Comparison of ENCODE assay signal across 8 cellular contexts in the genomic region with DNA sequence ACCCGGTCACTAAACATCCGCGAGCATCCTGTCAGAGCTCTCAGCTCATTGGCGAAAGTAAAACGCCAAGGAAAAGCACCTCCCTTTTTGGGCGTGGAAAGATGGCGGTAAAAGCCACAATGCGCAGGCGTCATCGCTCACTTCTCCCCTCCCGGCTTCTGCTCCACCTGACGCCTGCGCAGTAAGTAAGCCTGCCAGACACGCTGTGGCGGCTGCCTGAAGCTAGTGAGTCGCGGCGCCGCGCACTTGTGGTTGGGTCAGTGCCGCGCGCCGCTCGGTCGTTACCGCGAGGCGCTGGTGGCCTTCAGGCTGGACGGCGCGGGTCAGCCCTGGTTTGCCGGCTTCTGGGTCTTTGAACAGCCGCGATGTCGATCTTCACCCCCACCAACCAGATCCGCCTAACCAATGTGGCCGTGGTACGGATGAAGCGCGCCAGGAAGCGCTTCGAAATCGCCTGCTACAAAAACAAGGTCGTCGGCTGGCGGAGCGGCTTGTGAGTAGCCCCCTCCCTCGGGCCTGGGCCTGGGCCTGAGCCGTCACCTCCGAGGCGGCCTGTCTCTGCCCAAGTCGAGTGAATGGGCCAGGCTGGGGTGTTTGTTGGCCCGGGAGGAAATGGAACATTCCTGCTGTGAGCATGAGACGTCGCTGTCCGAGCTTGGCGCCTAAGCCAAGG. TPM values are rescaled to one million over a fixed set of nuclear protein-coding genes. Genes with fewer than 3 reads are reported as not detected.
DNase-seq lines count a peak whose midpoint lies in the region; ATAC-seq and TF ChIP-seq lines count a peak whose summit lies in the region.
"Not testable (repeated sequence)": the region's sequence is repeated elsewhere in the genome, so short reads cannot be mapped to it uniquely, and the experiment has no call there.

No MANE protein-coding gene starts in this region.

- peaks cover 0 to 29% (median 11%) of the 10 kb centered on the region in 3 experiments for H3K36me3 ChIP-seq in naive thymus-derived CD4-positive, alpha-beta T cell (ENCODE audit: control insufficient read depth in 2 of 3, insufficient read depth in 3 of 3, low read length in 3 of 3)

- not testable (repeated sequence) for H3K27me3 ChIP-seq in naive thymus-derived CD4-positive, alpha-beta T cell (ENCODE audit: control insufficient read depth in 2 of 2, insufficient read depth in 2 of 2, low read length in 2 of 2)

- POLR2A ChIA-PET in naive thymus-derived CD4-positive, alpha-beta T cell (lab: Charles Lee): interaction anchor here (0.5 to 1.5 kb wide), 4 partner anchors 50 to 1346 kb away, joined by 3 to 4 read pairs (median 3); partner anchors contain the start of gene BAZ1B

- peak; percentile 53 for ATAC-seq in activated T-helper 17 cell treated with anti-CD3 and anti-CD28 coated beads, Interleukin-2, amount 50 U/mL, for 72 hours (replicated peaks)
- peak; percentile 67 for ATAC-seq in naive thymus-derived CD4-positive, alpha-beta T cell
- peak; percentile 78 for ATAC-seq in stimulated activated memory B cell treated with anti-CD40 and anti-IgM and Interleukin-4, amounts not matched to agents 10 μg/mL and 1 μg/mL and 100 μg/mL, for 72 hours

- not testable (repeated sequence) for H3K9me3 Mint-ChIP-seq in activated T-helper 17 cell treated with anti-CD3 and anti-CD28 coated beads, Interleukin-2, amount 50 U/mL, for 72 hours; naive thymus-derived CD4-positive, alpha-beta T cell; stimulated activated memory B cell treated with anti-CD40 and anti-IgM and Interleukin-4, amounts not matched to agents 10 μg/mL and 1 μg/mL and 100 μg/mL, for 72 hours

- not testable (repeated sequence) for TF ChIP-seq CTCF in fibroblast of mammary gland (conservative IDR thresholded peaks at IDR 0.05; ENCODE audit: control insufficient read depth, insufficient read depth, low read depth, low read length)

- not testable (repeated sequence) for H3K4me1 Mint-ChIP-seq in activated T-helper 17 cell treated with anti-CD3 and anti-CD28 coated beads, Interleukin-2, amount 50 U/mL, for 72 hours
- peaks cover 20 to 52% (median 38%) of the 10 kb centered on the region in 7 donors for H3K4me1 Mint-ChIP-seq in naive thymus-derived CD4-positive, alpha-beta T cell
- H3K4me1 Mint-ChIP-seq in stimulated activated memory B cell treated with anti-CD40 and anti-IgM and Interleukin-4, amounts not matched to agents 10 μg/mL and 1 μg/mL and 100 μg/mL, for 72 hours: peaks cover 12% of the 10 kb centered on the region

- intact Hi-C loops in naive thymus-derived CD4-positive, alpha-beta T cell (cut with micrococcal nuclease): loop anchor here (1.0 to 5.0 kb wide), 9 partner anchors 96 to 909 kb away; partner anchors contain the start of genes ABHD11 (in 2 of the 2), BAZ1B (in 1 of the 2), BUD23 (in 1 of the 2) and DNAJC30 (in 1 of the 2)

- H3K27me3 Mint-ChIP-seq in activated T-helper 17 cell treated with anti-CD3 and anti-CD28 coated beads, Interleukin-2, amount 50 U/mL, for 72 hours; naive thymus-derived CD4-positive, alpha-beta T cell; stimulated activated memory B cell treated with anti-CD40 and anti-IgM and Interleukin-4, amounts not matched to agents 10 μg/mL and 1 μg/mL and 100 μg/mL, for 72 hours: not testable (repeated sequence)

- H3K36me3 Mint-ChIP-seq in activated T-helper 17 cell treated with anti-CD3 and anti-CD28 coated beads, Interleukin-2, amount 50 U/mL, for 72 hours (ENCODE audit: low read depth): peaks cover 49% of the 10 kb centered on the region
- peaks cover 0 to 13% (median 12%) of the 10 kb centered on the region in 5 donors for H3K36me3 Mint-ChIP-seq in naive thymus-derived CD4-positive, alpha-beta T cell
- peaks cover 14% of the 10 kb centered on the region for H3K36me3 Mint-ChIP-seq in stimulated activated memory B cell treated with anti-CD40 and anti-IgM and Interleukin-4, amounts not matched to agents 10 μg/mL and 1 μg/mL and 100 μg/mL, for 72 hours

- H3K4me1 ChIP-seq in naive thymus-derived CD4-positive, alpha-beta T cell (ENCODE audit: control insufficient read depth in 2 of 2, insufficient read depth in 2 of 2, low read length in 2 of 2): peaks cover 7 to 15% of the 10 kb centered on the region in 2 donors

- peak overlapping the region; percentile 62 for H3K4me3 ChIP-seq in fibroblast of mammary gland (ENCODE audit: control insufficient read depth, low read depth, low read length)
- peak overlapping the region; percentile 90 for H3K4me3 ChIP-seq in naive thymus-derived CD4-positive, alpha-beta T cell (ENCODE audit: low read length)

- peak overlapping the region; percentile 93 for H3K27ac ChIP-seq in naive thymus-derived CD4-positive, alpha-beta T cell (ENCODE audit: low read depth, low read length)

- DNase-seq in EH (ENCODE audit: low read depth) (peak; percentile 99), GOT3 (lab: John Stamatoyannopoulos, UW) (peak; percentile 83), LHCN-M2 (ENCODE audit: low read depth) (peak; percentile 99), RPMI7951 (ENCODE audit: low read depth) (peak; percentile 98), fibroblast of mammary gland (ENCODE audit: low read depth) (peak; percentile 98)
- peak; percentile 83 to 99 (median 96) for DNase-seq in naive thymus-derived CD4-positive, alpha-beta T cell

- CTCF ChIA-PET in naive thymus-derived CD4-positive, alpha-beta T cell (lab: Charles Lee): interaction anchor here (1.2 kb wide), 1 partner anchor 86 kb away, joined by 3 read pairs; no protein-coding TSS in a partner anchor

- H3K27ac Mint-ChIP-seq in activated T-helper 17 cell treated with anti-CD3 and anti-CD28 coated beads, Interleukin-2, amount 50 U/mL, for 72 hours: peak overlapping the region; percentile 87
- peak overlapping the region; percentile 93 to 99 (median 97) for H3K27ac Mint-ChIP-seq in naive thymus-derived CD4-positive, alpha-beta T cell
- peak overlapping the region; percentile 93 for H3K27ac Mint-ChIP-seq in stimulated activated memory B cell treated with anti-CD40 and anti-IgM and Interleukin-4, amounts not matched to agents 10 μg/mL and 1 μg/mL and 100 μg/mL, for 72 hours

- peak overlapping the region; percentile 87 for H3K4me3 Mint-ChIP-seq in activated T-helper 17 cell treated with anti-CD3 and anti-CD28 coated beads, Interleukin-2, amount 50 U/mL, for 72 hours
- H3K4me3 Mint-ChIP-seq in naive thymus-derived CD4-positive, alpha-beta T cell: peak overlapping the region; percentile 87 to 99 (median 96)
- peak overlapping the region; percentile 98 for H3K4me3 Mint-ChIP-seq in stimulated activated memory B cell treated with anti-CD40 and anti-IgM and Interleukin-4, amounts not matched to agents 10 μg/mL and 1 μg/mL and 100 μg/mL, for 72 hours

- H3K9me3 ChIP-seq in naive thymus-derived CD4-positive, alpha-beta T cell (ENCODE audit: control insufficient read depth in 2 of 3, low read length in 3 of 3): not testable (repeated sequence)

RNA-seq across cellular contexts. Expression of gene TYW1B, which starts 1.4 kb away (rescaled TPM):
- total RNA-seq in LHCN-M2 (2014; rRNA removed): 1.2 and 1.5 TPM in 2 replicates
- polyA plus RNA-seq in LHCN-M2 (2012): 0.43 TPM
- total RNA-seq in RPMI7951 (2014; rRNA removed; shearing (Covaris generic)): 3.1 and 4.7 TPM in 2 replicates
- 1 to 10 TPM; 2.0 to 2.9 TPM for total RNA-seq in activated T-helper 17 cell treated with anti-CD3 and anti-CD28 coated beads, Interleukin-2, amount 50 U/mL, for 72 hours
- total RNA-seq in naive thymus-derived CD4-positive, alpha-beta T cell: 1 to 10 TPM; 4.3 to 8.2 (median 6.3) TPM
- 1 to 10 TPM; 1.2 to 2.8 TPM for polyA plus RNA-seq in naive thymus-derived CD4-positive, alpha-beta T cell

Comparison
In these comparisons a context has a peak if more than half of its experiments do, and no peak if none do; other contexts are left out.
1. Peak in every context shown above with its lines: DNase-seq, ATAC-seq, H3K4me3 ChIP-seq and H3K27ac ChIP-seq.